Comparison of ENCODE assay signal across 19 cellular contexts in genomic region chr11:61837411-61838005, GRCh38. TPM values are rescaled to one million over a fixed set of nuclear protein-coding genes. Genes with fewer than 3 reads are reported as not detected.
DNase-seq lines count a peak whose midpoint lies in the region; ATAC-seq, FAIRE-seq and TF ChIP-seq lines count a peak whose summit lies in the region.
"Had no signal": no experiment of that assay in that cellular context is flagged by ENCODE, and none has a peak within 500 bp of the region (broad histone marks: within the 10 kb centered on the region; RNA-seq: fewer than 3 reads in every experiment).

No MANE protein-coding gene starts in this region.

- H3K36me3 Mint-ChIP-seq in activated T-helper 1 cell treated with anti-CD3 and anti-CD28 coated beads, Interleukin-12 subunit alpha, Interleukin-12 subunit beta, Interleukin-2, Interleukin-4 antibody, amounts not matched to agents 30 ng/mL and 10 ng/mL and 1 ng/mL, durations not matched to agents 14 hours and 24 hours and 36 hours (ENCODE audit: low read depth): peaks cover 40% of the 10 kb centered on the region

- no peak for FAIRE-seq in kidney (lab: Jason Lieb, UNC)
- FAIRE-seq: GM18507, HTR-8/SVneo had no signal

- intact Hi-C loops in activated T-helper 1 cell treated with anti-CD3 and anti-CD28 coated beads, Interleukin-12 subunit alpha, Interleukin-12 subunit beta, Interleukin-2, Interleukin-4 antibody, amounts not matched to agents 30 ng/mL and 10 ng/mL and 1 ng/mL, durations not matched to agents 14 hours and 24 hours and 36 hours (cut with micrococcal nuclease): no loop called here
- intact Hi-C loops in kidney (cut with DNase I): no loop called here

- peaks cover 48% of the 10 kb centered on the region for H3K4me1 Mint-ChIP-seq in activated T-helper 1 cell treated with anti-CD3 and anti-CD28 coated beads, Interleukin-12 subunit alpha, Interleukin-12 subunit beta, Interleukin-2, Interleukin-4 antibody, amounts not matched to agents 30 ng/mL and 10 ng/mL and 1 ng/mL, durations not matched to agents 14 hours and 24 hours and 36 hours (ENCODE audit: low read depth)

- peak overlapping the region in 1 of 11 experiments; percentile 6; a peak in 2 of 22 replicates for H3K9ac ChIP-seq in BLaER1 treated with 17β-estradiol and CSF1 and Interleukin-3, amounts not matched to agents 10 nM and 100 nM
- no peak overlapping the region for H3K9ac ChIP-seq in kidney (ENCODE audit: low read length in 2 of 2)

- no peak for ATAC-seq in GM18505 (IDR thresholded peaks at IDR 0.05; ENCODE audit: unreplicated experiment)
- ATAC-seq in GM18498 (IDR thresholded peaks at IDR 0.05; ENCODE audit: unreplicated experiment): no peak
- ATAC-seq in GM21717 (IDR thresholded peaks at IDR 0.05; ENCODE audit: unreplicated experiment): no peak
- ATAC-seq: HCT116 had no signal

- H3K9me3 ChIP-seq in BLaER1 treated with 17β-estradiol and CSF1 and Interleukin-3, amounts not matched to agents 10 nM and 100 nM (replicated peaks in 1 of 11): no peaks in the 10 kb centered on the region
- no peaks in the 10 kb centered on the region for H3K9me3 ChIP-seq in kidney (ENCODE audit: control insufficient read depth in 1 of 2, low read length in 2 of 2)

- H3K27me3 ChIP-seq in BLaER1 treated with 17β-estradiol and CSF1 and Interleukin-3, amounts not matched to agents 10 nM and 100 nM: no peaks in the 10 kb centered on the region

- no peaks in the 10 kb centered on the region for H3K9me3 Mint-ChIP-seq in activated T-helper 1 cell treated with anti-CD3 and anti-CD28 coated beads, Interleukin-12 subunit alpha, Interleukin-12 subunit beta, Interleukin-2, Interleukin-4 antibody, amounts not matched to agents 30 ng/mL and 10 ng/mL and 1 ng/mL, durations not matched to agents 14 hours and 24 hours and 36 hours

- H3K4me3 ChIP-seq in BLaER1 treated with 17β-estradiol and CSF1 and Interleukin-3, amounts not matched to agents 10 nM and 100 nM: no peak overlapping the region
- H3K4me3 ChIP-seq in kidney (ENCODE audit: low read length in 2 of 2): no peak overlapping the region

- peak overlapping the region in 1 of 11 experiments; percentile 5; a peak in 3 of 22 replicates for H3K4me2 ChIP-seq in BLaER1 treated with 17β-estradiol and CSF1 and Interleukin-3, amounts not matched to agents 10 nM and 100 nM

- no peak for DNase-seq in activated T-helper 1 cell treated with anti-CD3 and anti-CD28 coated beads, Interleukin-12 subunit alpha, Interleukin-12 subunit beta, Interleukin-2, Interleukin-4 antibody, amounts not matched to agents 30 ng/mL and 10 ng/mL and 1 ng/mL, durations not matched to agents 14 hours and 24 hours and 36 hours (ENCODE audit: low spot score)
- DNase-seq in kidney (peak; percentile 58), NCI-H128 (lab: John Stamatoyannopoulos, UW; ENCODE audit: unreplicated experiment) (no peak), OCI-M2 (lab: John Stamatoyannopoulos, UW; ENCODE audit: unreplicated experiment) (no peak)
- DNase-seq: C1 segment of cervical spinal cord; DMS 273 treated with DMSO at 0.1 percent for 48 hours; NCI-H1092 treated with DMSO at 0.1 percent for 48 hours; NCI-H1694 treated with DMSO at 0.1 percent for 48 hours; NCI-H69; NK-92 treated with Interleukin-12 subunit alpha and Interleukin-12 subunit beta, amount 100 ng/mL, for 24 hours; OCI-M1; SHP77 had no signal

- H3K27me3 Mint-ChIP-seq in activated T-helper 1 cell treated with anti-CD3 and anti-CD28 coated beads, Interleukin-12 subunit alpha, Interleukin-12 subunit beta, Interleukin-2, Interleukin-4 antibody, amounts not matched to agents 30 ng/mL and 10 ng/mL and 1 ng/mL, durations not matched to agents 14 hours and 24 hours and 36 hours (ENCODE audit: insufficient read depth): no peaks in the 10 kb centered on the region

- peak overlapping the region; percentile 23 for H3K27ac Mint-ChIP-seq in activated T-helper 1 cell treated with anti-CD3 and anti-CD28 coated beads, Interleukin-12 subunit alpha, Interleukin-12 subunit beta, Interleukin-2, Interleukin-4 antibody, amounts not matched to agents 30 ng/mL and 10 ng/mL and 1 ng/mL, durations not matched to agents 14 hours and 24 hours and 36 hours

- peaks cover 0 to 54% (median 8%) of the 10 kb centered on the region in 11 experiments; a peak in 11 of 22 replicates for H4K20me1 ChIP-seq in BLaER1 treated with 17β-estradiol and CSF1 and Interleukin-3, amounts not matched to agents 10 nM and 100 nM

- H3K4me1 ChIP-seq in BLaER1 treated with 17β-estradiol and CSF1 and Interleukin-3, amounts not matched to agents 10 nM and 100 nM: peaks cover 40 to 48% (median 45%) of the 10 kb centered on the region in 10 experiments
- H3K4me1 ChIP-seq in kidney (ENCODE audit: control insufficient read depth in 1 of 2, insufficient read depth in 1 of 2, low read depth in 1 of 2, low read length in 2 of 2): peaks cover 0 to 9% of the 10 kb centered on the region in 2 donors

- no peak overlapping the region for H3K4me3 Mint-ChIP-seq in activated T-helper 1 cell treated with anti-CD3 and anti-CD28 coated beads, Interleukin-12 subunit alpha, Interleukin-12 subunit beta, Interleukin-2, Interleukin-4 antibody, amounts not matched to agents 30 ng/mL and 10 ng/mL and 1 ng/mL, durations not matched to agents 14 hours and 24 hours and 36 hours

- H3K36me3 ChIP-seq in BLaER1 treated with 17β-estradiol and CSF1 and Interleukin-3, amounts not matched to agents 10 nM and 100 nM: peaks cover 50 to 81% (median 62%) of the 10 kb centered on the region in 11 experiments
- peaks cover 0 to 13% of the 10 kb centered on the region in 2 donors for H3K36me3 ChIP-seq in kidney (ENCODE audit: control insufficient read depth in 1 of 2, insufficient read depth in 2 of 2, low read length in 2 of 2)

- H3K27ac ChIP-seq in BLaER1 treated with 17β-estradiol and CSF1 and Interleukin-3, amounts not matched to agents 10 nM and 100 nM: peak overlapping the region in 7 of 11 experiments; percentile 14 to 99 (median 43); a peak in 10 of 22 replicates
- no peak overlapping the region for H3K27ac ChIP-seq in kidney (ENCODE audit: low read depth in 2 of 2, low read length in 2 of 2)

- no peak for TF ChIP-seq CTCF in kidney (IDR thresholded peaks at IDR 0.05; ENCODE audit: borderline replicate concordance, extremely low read depth, insufficient read depth)

- TF ChIP-seq POLR2A in GM18505 (IDR thresholded peaks at IDR 0.05; ENCODE audit: borderline replicate concordance, extremely low read depth, insufficient read depth, insufficient read length): peak; percentile 25

RNA-seq across cellular contexts. Expression of gene FADS2, which starts 9.4 kb away (rescaled TPM):
- total RNA-seq in activated T-helper 1 cell treated with anti-CD3 and anti-CD28 coated beads, Interleukin-12 subunit alpha, Interleukin-12 subunit beta, Interleukin-2, Interleukin-4 antibody, amounts not matched to agents 30 ng/mL and 10 ng/mL and 1 ng/mL, durations not matched to agents 14 hours and 24 hours and 36 hours: 250 and 256 TPM in 2 replicates
- 49.2 TPM for total RNA-seq in kidney
- 9.8 TPM for polyA plus RNA-seq in kidney (ENCODE audit: insufficient read depth, low read depth, low replicate concordance)

RNA-seq across cellular contexts. Expression of gene FADS1, which starts 20.7 kb away (rescaled TPM):
- total RNA-seq in activated T-helper 1 cell treated with anti-CD3 and anti-CD28 coated beads, Interleukin-12 subunit alpha, Interleukin-12 subunit beta, Interleukin-2, Interleukin-4 antibody, amounts not matched to agents 30 ng/mL and 10 ng/mL and 1 ng/mL, durations not matched to agents 14 hours and 24 hours and 36 hours: 92.3 and 97.7 TPM in 2 replicates
- total RNA-seq in kidney: 19.5 TPM
- polyA plus RNA-seq in kidney (ENCODE audit: insufficient read depth, low read depth, low replicate concordance): 6.7 TPM

RNA-seq across cellular contexts. Expression of gene FEN1, which starts 44.8 kb away (rescaled TPM):
- 147 and 149 TPM in 2 replicates for total RNA-seq in activated T-helper 1 cell treated with anti-CD3 and anti-CD28 coated beads, Interleukin-12 subunit alpha, Interleukin-12 subunit beta, Interleukin-2, Interleukin-4 antibody, amounts not matched to agents 30 ng/mL and 10 ng/mL and 1 ng/mL, durations not matched to agents 14 hours and 24 hours and 36 hours
- 8.8 TPM for total RNA-seq in kidney
- 8.5 TPM for polyA plus RNA-seq in kidney (ENCODE audit: insufficient read depth, low read depth, low replicate concordance)

RNA-seq across cellular contexts. Expression of gene TMEM258, which starts 45.1 kb away (rescaled TPM):
- total RNA-seq in activated T-helper 1 cell treated with anti-CD3 and anti-CD28 coated beads, Interleukin-12 subunit alpha, Interleukin-12 subunit beta, Interleukin-2, Interleukin-4 antibody, amounts not matched to agents 30 ng/mL and 10 ng/mL and 1 ng/mL, durations not matched to agents 14 hours and 24 hours and 36 hours: 164 and 166 TPM in 2 replicates
- total RNA-seq in kidney: 92.1 TPM
- 228 TPM for polyA plus RNA-seq in kidney (ENCODE audit: insufficient read depth, low read depth, low replicate concordance)

RNA-seq across cellular contexts. Expression of gene FADS3, which starts 53.8 kb away (rescaled TPM):
- total RNA-seq in activated T-helper 1 cell treated with anti-CD3 and anti-CD28 coated beads, Interleukin-12 subunit alpha, Interleukin-12 subunit beta, Interleukin-2, Interleukin-4 antibody, amounts not matched to agents 30 ng/mL and 10 ng/mL and 1 ng/mL, durations not matched to agents 14 hours and 24 hours and 36 hours: 9.0 and 14.2 TPM in 2 replicates
- total RNA-seq in kidney: 58.2 TPM
- polyA plus RNA-seq in kidney (ENCODE audit: insufficient read depth, low read depth, low replicate concordance): 20.5 TPM

Comparison
In these comparisons a context has a peak if more than half of its experiments do, and no peak if none do; other contexts are left out.
1. H3K27ac ChIP-seq: peak in BLaER1 treated with 17β-estradiol and CSF1 and Interleukin-3, amounts not matched to agents 10 nM and 100 nM (7 of 11); none in kidney (0 of 2).
2. RNA of gene FEN1, which starts 44.8 kb away (total RNA-seq): 147 to 149 TPM in activated T-helper 1 cell treated with anti-CD3 and anti-CD28 coated beads, Interleukin-12 subunit alpha, Interleukin-12 subunit beta, Interleukin-2, Interleukin-4 antibody, amounts not matched to agents 30 ng/mL and 10 ng/mL and 1 ng/mL, durations not matched to agents 14 hours and 24 hours and 36 hours; 8.8 TPM in kidney (single experiment); every median in the first group is over 10 times any median in the second.